In the genomic region with DNA sequence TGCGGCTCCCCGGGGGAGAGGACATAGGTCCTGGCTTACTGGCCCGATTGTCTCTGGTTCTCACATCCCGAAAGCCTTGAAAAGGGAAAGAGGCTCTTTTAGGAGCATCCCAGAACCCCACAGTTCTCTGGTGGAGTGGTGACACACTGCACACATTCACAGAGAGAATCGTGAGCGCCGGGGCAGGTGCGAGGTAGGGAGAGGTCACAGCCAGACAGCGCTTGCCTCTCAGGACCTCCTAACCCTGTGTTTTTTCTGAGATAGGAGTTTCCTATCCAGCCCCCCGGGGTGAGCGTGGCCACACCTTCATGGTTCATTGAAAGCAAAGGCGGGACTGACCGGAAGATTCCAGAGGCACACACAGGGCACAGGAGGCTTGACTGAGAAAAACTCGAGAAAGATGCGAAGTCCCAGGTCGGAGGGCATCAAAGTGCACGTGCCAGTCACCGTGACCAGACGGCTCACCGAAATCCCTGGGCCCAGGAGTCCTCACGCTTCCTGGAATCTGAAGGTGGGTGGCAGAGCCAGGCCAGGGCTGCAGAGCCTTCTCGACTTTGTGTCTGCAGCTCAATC, we compare ENCODE assay signal across 20 cellular contexts. TPM values are rescaled to one million over a fixed set of nuclear protein-coding genes. Genes with fewer than 3 reads are reported as not detected.
DNase-seq lines count a peak whose midpoint lies in the region; TF ChIP-seq lines count a peak whose summit lies in the region.
"Had no signal": no experiment of that assay in that cellular context is flagged by ENCODE, and none has a peak within 500 bp of the region (broad histone marks: within the 10 kb centered on the region; RNA-seq: fewer than 3 reads in every experiment).

No MANE protein-coding gene starts in this region.

- no peak overlapping the region for H3K27ac Mint-ChIP-seq in activated CD4-positive, alpha-beta memory T cell treated with anti-CD3 and anti-CD28 coated beads, Interleukin-2, amount 10 ng/mL, durations not matched to agents 7 days and 5 days
- H3K27ac Mint-ChIP-seq in activated CD4-positive, alpha-beta memory T cell treated with anti-CD3 and anti-CD28 coated beads for 36 hours, result no peak overlapping the region
- no peak overlapping the region for H3K27ac Mint-ChIP-seq in type B pancreatic cell
- H3K27ac Mint-ChIP-seq: CD4-positive, alpha-beta T cell had no signal

- no peak overlapping the region for H4K8ac ChIP-seq in mesendoderm (ENCODE audit: low read depth, low read length)

- H2BK120ac ChIP-seq in mesendoderm (ENCODE audit: low read depth, low read length), result no peak overlapping the region

- H3K27me3 Mint-ChIP-seq in activated CD4-positive, alpha-beta memory T cell treated with anti-CD3 and anti-CD28 coated beads, Interleukin-2, amount 10 ng/mL, durations not matched to agents 7 days and 5 days, result no peaks in the 10 kb centered on the region
- H3K27me3 Mint-ChIP-seq in activated CD4-positive, alpha-beta memory T cell treated with anti-CD3 and anti-CD28 coated beads for 36 hours, result peaks cover 11% of the 10 kb centered on the region
- H3K27me3 Mint-ChIP-seq in type B pancreatic cell, result peaks cover 10% of the 10 kb centered on the region
- H3K27me3 Mint-ChIP-seq: CD4-positive, alpha-beta T cell had no signal

- H3K56ac ChIP-seq in mesendoderm (ENCODE audit: low read length), result no peak overlapping the region

- H3K9ac ChIP-seq in colonic mucosa (ENCODE audit: low read depth in 2 of 2, low read length in 2 of 2) (no peak overlapping the region), mesendoderm (ENCODE audit: low read length) (no peak overlapping the region)

- no peak overlapping the region for H2AK5ac ChIP-seq in mesendoderm (ENCODE audit: low read length)

- no CpG with 5 or more reads among the region's 22 CpGs for WGBS in mesendoderm (ENCODE audit: extremely low coverage, insufficient coverage, low lambda C conversion rate)

- intact Hi-C loops in activated CD4-positive, alpha-beta memory T cell treated with anti-CD3 and anti-CD28 coated beads for 36 hours (cut with micrococcal nuclease), result no loop called here
- intact Hi-C loops in colonic mucosa (cut with DNase I), result no loop called here

- H3K27ac ChIP-seq in colonic mucosa, result no peak overlapping the region
- no peak overlapping the region for H3K27ac ChIP-seq in mesendoderm (ENCODE audit: low read depth, low read length)
- H3K27ac ChIP-seq: 22Rv1, SJCRH30 had no signal

- TF ChIP-seq CTCF in colonic mucosa (IDR thresholded peaks at IDR 0.05) (no peak), type B pancreatic cell (conservative IDR thresholded peaks at IDR 0.05) (no peak)

- no peak overlapping the region for H2BK15ac ChIP-seq in mesendoderm (replicated peaks; ENCODE audit: low read depth)

- no peak overlapping the region for H3K23ac ChIP-seq in mesendoderm (ENCODE audit: low read length)

- H3K9me3 Mint-ChIP-seq in activated CD4-positive, alpha-beta memory T cell treated with anti-CD3 and anti-CD28 coated beads, Interleukin-2, amount 10 ng/mL, durations not matched to agents 7 days and 5 days, result peaks cover 5% of the 10 kb centered on the region
- peaks cover 2% of the 10 kb centered on the region for H3K9me3 Mint-ChIP-seq in activated CD4-positive, alpha-beta memory T cell treated with anti-CD3 and anti-CD28 coated beads for 36 hours
- peaks cover 6% of the 10 kb centered on the region for H3K9me3 Mint-ChIP-seq in type B pancreatic cell
- H3K9me3 Mint-ChIP-seq: CD4-positive, alpha-beta T cell had no signal

- H3K4me1 ChIP-seq in colonic mucosa (no peaks in the 10 kb centered on the region), mesendoderm (ENCODE audit: control insufficient read depth, low read depth, low read length) (peaks cover 5% of the 10 kb centered on the region)
- H3K4me1 ChIP-seq: BE2C, SJCRH30 had no signal

- POLR2A ChIA-PET in activated CD4-positive, alpha-beta memory T cell treated with anti-CD3 and anti-CD28 coated beads, Interleukin-2, amount 10 ng/mL, durations not matched to agents 7 days and 5 days (lab: Charles Lee), result no interaction called here
- POLR2A ChIA-PET in activated CD4-positive, alpha-beta memory T cell treated with anti-CD3 and anti-CD28 coated beads for 36 hours (lab: Charles Lee), result no interaction called here

- H3K4me2 ChIP-seq in mesendoderm (ENCODE audit: low read length), result no peak overlapping the region

- no peak overlapping the region for H2BK5ac ChIP-seq in mesendoderm (ENCODE audit: low read length)

- no peak overlapping the region for H3K4ac ChIP-seq in mesendoderm (ENCODE audit: low read depth, low read length)

- H3K36me3 Mint-ChIP-seq in activated CD4-positive, alpha-beta memory T cell treated with anti-CD3 and anti-CD28 coated beads, Interleukin-2, amount 10 ng/mL, durations not matched to agents 7 days and 5 days (ENCODE audit: low read depth), result no peaks in the 10 kb centered on the region
- H3K36me3 Mint-ChIP-seq in activated CD4-positive, alpha-beta memory T cell treated with anti-CD3 and anti-CD28 coated beads for 36 hours, result no peaks in the 10 kb centered on the region
- no peaks in the 10 kb centered on the region for H3K36me3 Mint-ChIP-seq in type B pancreatic cell

- no peaks in the 10 kb centered on the region for H3K79me2 ChIP-seq in mesendoderm (ENCODE audit: control insufficient read depth, insufficient read depth, low read length)

- H3K4me3 ChIP-seq in colonic mucosa (no peak overlapping the region), mesendoderm (ENCODE audit: low read length) (no peak overlapping the region)
- H3K4me3 ChIP-seq: SJCRH30 had no signal

- H3K4me1 Mint-ChIP-seq in activated CD4-positive, alpha-beta memory T cell treated with anti-CD3 and anti-CD28 coated beads, Interleukin-2, amount 10 ng/mL, durations not matched to agents 7 days and 5 days, result peaks cover 3% of the 10 kb centered on the region
- H3K4me1 Mint-ChIP-seq in activated CD4-positive, alpha-beta memory T cell treated with anti-CD3 and anti-CD28 coated beads for 36 hours (ENCODE audit: low read depth), result peaks cover 3% of the 10 kb centered on the region
- H3K4me1 Mint-ChIP-seq in type B pancreatic cell (ENCODE audit: unreplicated experiment), result peaks cover 5% of the 10 kb centered on the region

- no peaks in the 10 kb centered on the region for H3K9me3 ChIP-seq in colonic mucosa
- H3K9me3 ChIP-seq: BE2C, SJCRH30 had no signal

- no peak overlapping the region for H4K5ac ChIP-seq in mesendoderm (ENCODE audit: low read length)

- no peak overlapping the region for H3K18ac ChIP-seq in mesendoderm (ENCODE audit: low read length)

- no peaks in the 10 kb centered on the region for H3K36me3 ChIP-seq in colonic mucosa
- no peaks in the 10 kb centered on the region for H3K36me3 ChIP-seq in mesendoderm (ENCODE audit: control insufficient read depth, insufficient read depth, low read length)
- H3K36me3 ChIP-seq: BE2C, SJCRH30 had no signal

- DNase-seq in activated CD4-positive, alpha-beta memory T cell treated with anti-CD3 and anti-CD28 coated beads, Interleukin-2, amount 10 ng/mL, durations not matched to agents 7 days and 5 days, result peak; percentile 3
- no peak for DNase-seq in activated CD4-positive, alpha-beta memory T cell treated with anti-CD3 and anti-CD28 coated beads for 36 hours
- peak; percentile 13 for DNase-seq in colonic mucosa
- peak; percentile 53 for DNase-seq in mesendoderm
- peak; percentile 63 for DNase-seq in type B pancreatic cell (ENCODE audit: extremely low spot score, unreplicated experiment)
- DNase-seq in T-helper 9 cell, result no peak
- no peak for DNase-seq in NCI-H524 (lab: John Stamatoyannopoulos, UW)
- DNase-seq in kidney glomerular epithelial cell (lab: John Stamatoyannopoulos, UW), result no peak
- DNase-seq: BE2C; CD4-positive, alpha-beta T cell; DMS53; NCI-H1417 treated with DMSO at 0.1 percent for 48 hours; NCI-H1930; NCI-H2171 treated with DMSO at 0.1 percent for 48 hours; NCI-H446 treated with DMSO at 0.1 percent for 48 hours; NCI-H748 treated with DMSO at 0.1 percent for 48 hours; RPMI8226; SJCRH30 had no signal

- CTCF ChIA-PET in activated CD4-positive, alpha-beta memory T cell treated with anti-CD3 and anti-CD28 coated beads, Interleukin-2, amount 10 ng/mL, durations not matched to agents 7 days and 5 days (lab: Charles Lee), result no interaction called here
- CTCF ChIA-PET in activated CD4-positive, alpha-beta memory T cell treated with anti-CD3 and anti-CD28 coated beads for 36 hours (lab: Charles Lee), result no interaction called here

- H3K27me3 ChIP-seq in colonic mucosa, result no peaks in the 10 kb centered on the region
- no peaks in the 10 kb centered on the region for H3K27me3 ChIP-seq in mesendoderm (ENCODE audit: insufficient read depth, low read length, poor library complexity)
- H3K27me3 ChIP-seq: BE2C had no signal

- no peak overlapping the region for H3K4me3 Mint-ChIP-seq in activated CD4-positive, alpha-beta memory T cell treated with anti-CD3 and anti-CD28 coated beads, Interleukin-2, amount 10 ng/mL, durations not matched to agents 7 days and 5 days
- no peak overlapping the region for H3K4me3 Mint-ChIP-seq in activated CD4-positive, alpha-beta memory T cell treated with anti-CD3 and anti-CD28 coated beads for 36 hours
- H3K4me3 Mint-ChIP-seq in type B pancreatic cell, result no peak overlapping the region
- H3K4me3 Mint-ChIP-seq: CD4-positive, alpha-beta T cell had no signal

- H3K79me1 ChIP-seq in mesendoderm (ENCODE audit: low read length), result no peaks in the 10 kb centered on the region

RNA-seq across cellular contexts. Expression of gene FRMD1, which starts 46.5 kb away (rescaled TPM):
- total RNA-seq in activated CD4-positive, alpha-beta memory T cell treated with anti-CD3 and anti-CD28 coated beads, Interleukin-2, amount 10 ng/mL, durations not matched to agents 7 days and 5 days, result not detected
- not detected for total RNA-seq in activated CD4-positive, alpha-beta memory T cell treated with anti-CD3 and anti-CD28 coated beads for 36 hours
- total RNA-seq in colonic mucosa (10 to 100 TPM in 1 of 2 donors, 1 to 10 TPM in 1; 2.3 to 21.0 TPM), type B pancreatic cell (ENCODE audit: low replicate concordance) (0.17 and 0.33 TPM in 2 replicates)
- polyA plus RNA-seq in mesendoderm (2013, experiment 1 of 2), result 0.04 TPM
- 0.03 TPM for polyA plus RNA-seq in mesendoderm (2013, experiment 2 of 2)
- total RNA-seq: CD4-positive, alpha-beta T cell; SJCRH30 had no signal
- polyA plus RNA-seq: AG04450 had no signal

Comparison
In these comparisons a context has a peak if more than half of its experiments do, and no peak if none do; other contexts are left out.
1. DNase-seq: peak in activated CD4-positive, alpha-beta memory T cell treated with anti-CD3 and anti-CD28 coated beads, Interleukin-2, amount 10 ng/mL, durations not matched to agents 7 days and 5 days (single experiment), colonic mucosa (single experiment), mesendoderm (single experiment) and type B pancreatic cell (single experiment); none in activated CD4-positive, alpha-beta memory T cell treated with anti-CD3 and anti-CD28 coated beads for 36 hours (single experiment), T-helper 9 cell (single experiment), NCI-H524 (0 of 2) and kidney glomerular epithelial cell (single experiment).